Comparison of ENCODE assay signal across 15 cellular contexts in the genomic region with DNA sequence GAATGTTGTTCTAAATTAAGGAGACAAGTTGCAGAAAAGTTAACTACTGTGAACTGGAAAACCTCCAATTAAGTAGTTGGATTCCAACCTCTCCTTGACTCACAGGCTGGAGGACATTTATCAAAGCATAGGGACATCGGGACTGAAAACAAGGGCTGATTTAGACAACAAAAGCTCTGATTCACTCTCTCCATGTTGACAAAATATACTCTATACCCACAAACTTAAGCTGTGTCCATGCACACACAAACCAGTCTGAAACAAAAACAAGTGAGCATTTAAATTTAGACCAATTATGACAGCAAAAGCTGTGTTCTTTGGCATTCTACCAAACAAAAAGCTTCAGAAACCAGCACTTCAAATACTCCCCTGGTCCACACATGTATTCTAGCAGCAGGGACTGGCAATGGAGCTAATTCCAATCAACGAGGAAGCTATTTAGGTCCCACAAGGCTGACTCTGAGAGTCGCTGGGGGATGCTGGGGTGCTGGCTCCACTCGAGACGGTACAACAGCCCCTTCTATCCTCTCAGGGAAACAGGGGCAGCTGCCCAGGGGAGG.
A peak's percentile ranks its signal among the peaks of the same experiment; 100 is the strongest.
DNase-seq lines count a peak whose midpoint lies in the region; ATAC-seq and TF ChIP-seq lines count a peak whose summit lies in the region.
"Had no signal": no experiment of that assay in that cellular context is flagged by ENCODE, and none has a peak within 500 bp of the region (broad histone marks: within the 10 kb centered on the region; RNA-seq: fewer than 3 reads in every experiment).

No MANE protein-coding gene starts in this region.

- DNase-seq in NCI-H1092 treated with DMSO at 0.1 percent for 48 hours (lab: John Stamatoyannopoulos, UW) = peak; percentile 41
- no peak for DNase-seq in NCI-H1092 (lab: John Stamatoyannopoulos, UW)
- no peak for DNase-seq in left ventricle myocardium inferior
- DNase-seq in G401 (ENCODE audit: low spot score) = no peak
- no peak for DNase-seq in RPMI8226
- DNase-seq in NCI-H1436 treated with DMSO at 0.1 percent for 48 hours (lab: John Stamatoyannopoulos, UW) = no peak
- DNase-seq: activated CD4-positive, alpha-beta T cell treated with anti-CD3 and anti-CD28 coated beads, Interleukin-2, amount 50 U/mL, for 48 hours; H7; islet precursor cell; Karpas-422; uterus had no signal

- H3K4me3 ChIP-seq in left ventricle myocardium inferior (no peak overlapping the region), skeletal muscle satellite cell (ENCODE audit: low read length) (peak overlapping the region; percentile 8)
- H3K4me3 ChIP-seq: A549, prostate gland, uterus had no signal

- in situ Hi-C loops in G401 (cut with HindIII; ENCODE audit: low sequenced_read_pairs) = no loop called here

- H3K4me1 ChIP-seq in left ventricle myocardium inferior (peaks cover 28% of the 10 kb centered on the region), skeletal muscle satellite cell (ENCODE audit: control insufficient read depth, insufficient read depth, low read length) (peaks cover 32% of the 10 kb centered on the region)
- H3K4me1 ChIP-seq: prostate gland, uterus had no signal

- no peak overlapping the region for H3K9ac ChIP-seq in skeletal muscle satellite cell (ENCODE audit: low read depth, low read length)

- H3K36me3 ChIP-seq in left ventricle myocardium inferior = no peaks in the 10 kb centered on the region
- H3K36me3 ChIP-seq in skeletal muscle satellite cell (ENCODE audit: insufficient read depth, low read length) = no peaks in the 10 kb centered on the region
- H3K36me3 ChIP-seq: prostate gland, uterus had no signal

- H3K27me3 ChIP-seq in left ventricle myocardium inferior (ENCODE audit: low read depth) = no peaks in the 10 kb centered on the region
- no peaks in the 10 kb centered on the region for H3K27me3 ChIP-seq in skeletal muscle satellite cell (ENCODE audit: control insufficient read depth, insufficient read depth, low read length)
- H3K27me3 ChIP-seq: uterus had no signal

- intact Hi-C loops in left ventricle myocardium inferior (cut with micrococcal nuclease) = no loop called here

- peak overlapping the region; percentile 14 for H3K4me2 ChIP-seq in skeletal muscle satellite cell (ENCODE audit: low read length)
- H3K4me2 ChIP-seq: A549 had no signal

- ATAC-seq in SK-N-SH treated with all-trans-retinoic acid at 6 μM for 48 hours = peak; percentile 71
- ATAC-seq: A549 had no signal

- TF ChIP-seq CTCF in left ventricle myocardium inferior (IDR thresholded peaks at IDR 0.05; ENCODE audit: borderline replicate concordance) = no peak

- no peaks in the 10 kb centered on the region for H3K9me3 ChIP-seq in left ventricle myocardium inferior (replicated peaks)
- H3K9me3 ChIP-seq in skeletal muscle satellite cell (replicated peaks; ENCODE audit: low read length) = no peaks in the 10 kb centered on the region
- H3K9me3 ChIP-seq: A549, prostate gland, uterus had no signal

- H3K27ac ChIP-seq in left ventricle myocardium inferior (replicated peaks) = peak overlapping the region; percentile 44
- H3K27ac ChIP-seq: A549, prostate gland, uterus had no signal

TF ChIP-seq in SK-N-SH treated with all-trans-retinoic acid at 6 μM for 48 hours, 23 proteins besides CTCF, POLR2A, EP300 and RAD21:
- TF ChIP-seq, protein P1, sequence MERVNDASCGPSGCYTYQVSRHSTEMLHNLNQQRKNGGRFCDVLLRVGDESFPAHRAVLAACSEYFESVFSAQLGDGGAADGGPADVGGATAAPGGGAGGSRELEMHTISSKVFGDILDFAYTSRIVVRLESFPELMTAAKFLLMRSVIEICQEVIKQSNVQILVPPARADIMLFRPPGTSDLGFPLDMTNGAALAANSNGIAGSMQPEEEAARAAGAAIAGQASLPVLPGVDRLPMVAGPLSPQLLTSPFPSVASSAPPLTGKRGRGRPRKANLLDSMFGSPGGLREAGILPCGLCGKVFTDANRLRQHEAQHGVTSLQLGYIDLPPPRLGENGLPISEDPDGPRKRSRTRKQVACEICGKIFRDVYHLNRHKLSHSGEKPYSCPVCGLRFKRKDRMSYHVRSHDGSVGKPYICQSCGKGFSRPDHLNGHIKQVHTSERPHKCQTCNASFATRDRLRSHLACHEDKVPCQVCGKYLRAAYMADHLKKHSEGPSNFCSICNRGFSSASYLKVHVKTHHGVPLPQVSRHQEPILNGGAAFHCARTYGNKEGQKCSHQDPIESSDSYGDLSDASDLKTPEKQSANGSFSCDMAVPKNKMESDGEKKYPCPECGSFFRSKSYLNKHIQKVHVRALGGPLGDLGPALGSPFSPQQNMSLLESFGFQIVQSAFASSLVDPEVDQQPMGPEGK (CRISPR knock-in tag; IDR thresholded peaks at IDR 0.05; ENCODE audit: borderline replicate concordance) = no peak; the same call in 1 of the 2 replicates
- TF ChIP-seq RARB (CRISPR knock-in tag; IDR thresholded peaks at IDR 0.05) (no peak), ARNTL (CRISPR knock-in tag; IDR thresholded peaks at IDR 0.05; ENCODE audit: borderline replicate concordance, low read depth) (no peak), TOX (CRISPR knock-in tag; IDR thresholded peaks at IDR 0.05; ENCODE audit: borderline replicate concordance) (peak; percentile 65; the same call in 1 of the 2 replicates), OSR1 (CRISPR knock-in tag; IDR thresholded peaks at IDR 0.05) (no peak), ZNF8 (CRISPR knock-in tag; IDR thresholded peaks at IDR 0.05) (no peak), SNAI2 (CRISPR knock-in tag; IDR thresholded peaks at IDR 0.05) (no peak)
- TF ChIP-seq, protein P2, sequence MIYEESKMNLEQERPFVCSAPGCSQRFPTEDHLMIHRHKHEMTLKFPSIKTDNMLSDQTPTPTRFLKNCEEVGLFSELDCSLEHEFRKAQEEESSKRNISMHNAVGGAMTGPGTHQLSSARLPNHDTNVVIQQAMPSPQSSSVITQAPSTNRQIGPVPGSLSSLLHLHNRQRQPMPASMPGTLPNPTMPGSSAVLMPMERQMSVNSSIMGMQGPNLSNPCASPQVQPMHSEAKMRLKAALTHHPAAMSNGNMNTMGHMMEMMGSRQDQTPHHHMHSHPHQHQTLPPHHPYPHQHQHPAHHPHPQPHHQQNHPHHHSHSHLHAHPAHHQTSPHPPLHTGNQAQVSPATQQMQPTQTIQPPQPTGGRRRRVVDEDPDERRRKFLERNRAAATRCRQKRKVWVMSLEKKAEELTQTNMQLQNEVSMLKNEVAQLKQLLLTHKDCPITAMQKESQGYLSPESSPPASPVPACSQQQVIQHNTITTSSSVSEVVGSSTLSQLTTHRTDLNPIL (CRISPR knock-in tag; IDR thresholded peaks at IDR 0.05; ENCODE audit: low read depth) = no peak
- TF ChIP-seq, protein P3, sequence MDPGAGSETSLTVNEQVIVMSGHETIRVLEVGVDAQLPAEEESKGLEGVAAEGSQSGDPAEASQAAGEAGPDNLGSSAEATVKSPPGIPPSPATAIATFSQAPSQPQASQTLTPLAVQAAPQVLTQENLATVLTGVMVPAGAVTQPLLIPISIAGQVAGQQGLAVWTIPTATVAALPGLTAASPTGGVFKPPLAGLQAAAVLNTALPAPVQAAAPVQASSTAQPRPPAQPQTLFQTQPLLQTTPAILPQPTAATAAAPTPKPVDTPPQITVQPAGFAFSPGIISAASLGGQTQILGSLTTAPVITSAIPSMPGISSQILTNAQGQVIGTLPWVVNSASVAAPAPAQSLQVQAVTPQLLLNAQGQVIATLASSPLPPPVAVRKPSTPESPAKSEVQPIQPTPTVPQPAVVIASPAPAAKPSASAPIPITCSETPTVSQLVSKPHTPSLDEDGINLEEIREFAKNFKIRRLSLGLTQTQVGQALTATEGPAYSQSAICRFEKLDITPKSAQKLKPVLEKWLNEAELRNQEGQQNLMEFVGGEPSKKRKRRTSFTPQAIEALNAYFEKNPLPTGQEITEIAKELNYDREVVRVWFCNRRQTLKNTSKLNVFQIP (CRISPR knock-in tag; IDR thresholded peaks at IDR 0.05; ENCODE audit: borderline replicate concordance, low read depth) = no peak
